ENCODE assay signal across 27 cellular contexts in genomic region chr16:9775994-9776393, GRCh38.
"Had no signal": no experiment of that assay in that cellular context is flagged by ENCODE, and none has a peak within 500 bp of the region (broad histone marks: within the 10 kb centered on the region; RNA-seq: fewer than 3 reads in every experiment).

No MANE protein-coding gene starts in this region.

- H3K36me3 ChIP-seq: colonic mucosa, esophagus muscularis mucosa, esophagus squamous epithelium, gastrocnemius medialis, gastroesophageal sphincter, heart left ventricle, heart right ventricle had no signal

- H3K4me1 ChIP-seq: colonic mucosa, esophagus muscularis mucosa, esophagus squamous epithelium, foreskin keratinocyte, gastrocnemius medialis, gastroesophageal sphincter had no signal

- H3K4me3 ChIP-seq: colonic mucosa, coronary artery, dorsolateral prefrontal cortex, esophagus muscularis mucosa, esophagus squamous epithelium, gastrocnemius medialis, gastroesophageal sphincter, heart left ventricle, heart right ventricle had no signal

- H3K27me3 ChIP-seq: colonic mucosa, dorsolateral prefrontal cortex, esophagus muscularis mucosa, esophagus squamous epithelium, foreskin keratinocyte, gastrocnemius medialis, gastroesophageal sphincter, heart left ventricle, heart right ventricle had no signal

- ATAC-seq: effector memory CD8-positive, alpha-beta T cell; esophagus mucosa; foreskin keratinocyte; gastrocnemius medialis; gastroesophageal sphincter; heart left ventricle; heart right ventricle had no signal

- FAIRE-seq: colon, endometrium, endothelial cell of umbilical vein, frontal cortex had no signal

- H3K9me3 ChIP-seq: colonic mucosa, esophagus muscularis mucosa, esophagus squamous epithelium, gastrocnemius medialis, gastroesophageal sphincter, heart left ventricle had no signal

- H3K27ac ChIP-seq: colonic mucosa, coronary artery, epithelial cell of prostate, esophagus muscularis mucosa, esophagus squamous epithelium, foreskin keratinocyte, gastrocnemius medialis, gastroesophageal sphincter, heart left ventricle, heart right ventricle had no signal

- DNase-seq: colonic mucosa; cortex of kidney; dermis blood vessel endothelial cell; dorsolateral prefrontal cortex; effector CD4-positive, alpha-beta T cell; effector CD8-positive, alpha-beta T cell; effector memory CD4-positive, alpha-beta T cell; effector memory CD8-positive, alpha-beta T cell; erythroblast; esophagus squamous epithelium; foreskin fibroblast; foreskin keratinocyte; foreskin melanocyte; gastrocnemius medialis; glutamatergic neuron; head of caudate nucleus; heart left ventricle; heart right ventricle had no signal
